27 cellular contexts compared by ENCODE assay signal in the genomic region with DNA sequence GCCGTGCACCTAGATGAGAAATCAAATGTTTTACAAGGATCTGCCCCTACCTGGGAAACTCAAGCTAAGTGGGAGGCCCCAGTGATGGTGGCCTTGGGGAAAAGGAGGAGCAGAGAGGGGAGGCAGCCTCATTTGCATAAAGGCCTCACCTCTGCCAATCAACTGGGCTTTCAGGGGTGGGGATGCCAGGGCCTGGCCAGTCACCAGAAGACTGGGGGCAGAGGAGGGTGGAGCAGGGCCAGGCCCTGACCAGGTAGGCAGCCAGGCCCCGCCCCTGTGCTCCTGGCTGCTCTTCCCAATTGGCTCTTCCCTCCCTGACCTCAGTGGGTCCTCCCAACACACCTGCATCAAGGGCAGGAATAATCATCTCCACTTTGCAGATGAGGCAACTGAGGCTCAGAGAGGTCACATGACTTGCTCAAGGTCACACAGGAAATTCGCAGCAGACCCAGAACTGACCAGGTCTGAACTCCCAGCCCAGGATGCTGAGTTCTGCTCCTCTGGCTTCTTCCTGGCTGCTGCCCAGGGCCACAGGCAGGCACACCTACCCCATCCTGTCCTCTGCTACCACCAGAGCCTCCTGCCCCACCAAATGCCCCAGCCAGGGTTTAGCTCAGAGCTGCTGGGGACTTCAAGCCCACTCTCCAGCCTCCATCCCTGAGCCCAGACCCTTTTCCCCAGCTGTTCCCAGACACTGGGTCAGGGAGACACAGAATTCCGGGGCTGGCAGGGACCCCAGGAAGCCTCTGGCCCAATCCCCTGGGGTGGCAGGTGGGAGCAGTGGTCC.
DNase-seq lines count a peak whose midpoint lies in the region; ATAC-seq, FAIRE-seq and TF ChIP-seq lines count a peak whose summit lies in the region.
"Had no signal": no experiment of that assay in that cellular context is flagged by ENCODE, and none has a peak within 500 bp of the region (broad histone marks: within the 10 kb centered on the region; RNA-seq: fewer than 3 reads in every experiment).

No MANE protein-coding gene starts in this region.

- H4K91ac ChIP-seq in neuronal stem cell (ENCODE audit: low read depth, low read length, poor library complexity): no peak overlapping the region

- H3K4me1 ChIP-seq in neuronal stem cell (ENCODE audit: control insufficient read depth in 2 of 2, insufficient read depth in 1 of 2, low read depth in 1 of 2, low read length in 2 of 2) (no peaks in the 10 kb centered on the region), upper lobe of right lung (no peaks in the 10 kb centered on the region)

- no peak overlapping the region for H2BK5ac ChIP-seq in neuronal stem cell (ENCODE audit: low read length)

- peak overlapping the region; percentile 26 for H3K14ac ChIP-seq in neuronal stem cell (ENCODE audit: low read length)

- peaks cover 0 to 2% of the 10 kb centered on the region in 2 donors for H3K9me3 ChIP-seq in neuronal stem cell (replicated peaks in 1 of 2; ENCODE audit: control insufficient read depth in 2 of 2, insufficient read depth in 1 of 2, low read depth in 1 of 2, low read length in 2 of 2)
- no peaks in the 10 kb centered on the region for H3K9me3 ChIP-seq in upper lobe of right lung
- H3K9me3 ChIP-seq: SK-N-SH had no signal

- H3K27me3 Mint-ChIP-seq in activated CD8-positive, alpha-beta memory T cell treated with anti-CD3 and anti-CD28 coated beads, Interleukin-2, amount 10 ng/mL, durations not matched to agents 7 days and 5 days: no peaks in the 10 kb centered on the region

- H3K36me3 Mint-ChIP-seq in activated CD8-positive, alpha-beta memory T cell treated with anti-CD3 and anti-CD28 coated beads, Interleukin-2, amount 10 ng/mL, durations not matched to agents 7 days and 5 days: no peaks in the 10 kb centered on the region
- H3K36me3 Mint-ChIP-seq: CD8-positive, alpha-beta T cell had no signal

- no peaks in the 10 kb centered on the region for H3K79me1 ChIP-seq in neuronal stem cell (ENCODE audit: low read depth, low read length)

- H3K4me1 Mint-ChIP-seq in activated CD8-positive, alpha-beta memory T cell treated with anti-CD3 and anti-CD28 coated beads, Interleukin-2, amount 10 ng/mL, durations not matched to agents 7 days and 5 days: no peaks in the 10 kb centered on the region

- no peak overlapping the region for H4K8ac ChIP-seq in neuronal stem cell (ENCODE audit: low read depth, low read length)

- no peak overlapping the region for H2AFZ ChIP-seq in neuronal stem cell (ENCODE audit: low read length)

- no peak overlapping the region for H3K4me2 ChIP-seq in neuronal stem cell (ENCODE audit: insufficient read depth, low read length, poor library complexity, severe bottlenecking)
- H3K4me2 ChIP-seq: KMS-11, SK-N-SH had no signal

- no peak overlapping the region for H3K4me3 Mint-ChIP-seq in activated CD8-positive, alpha-beta memory T cell treated with anti-CD3 and anti-CD28 coated beads, Interleukin-2, amount 10 ng/mL, durations not matched to agents 7 days and 5 days
- H3K4me3 Mint-ChIP-seq: CD8-positive, alpha-beta T cell; HFFc6 had no signal

- no peak for TF ChIP-seq POLR2A in GM12891 (IDR thresholded peaks at IDR 0.05; ENCODE audit: low read depth, low read length)

- CTCF ChIA-PET in activated CD8-positive, alpha-beta memory T cell treated with anti-CD3 and anti-CD28 coated beads, Interleukin-2, amount 10 ng/mL, durations not matched to agents 7 days and 5 days (lab: Charles Lee): no interaction called here

- H2BK12ac ChIP-seq in neuronal stem cell (ENCODE audit: low read length): no peak overlapping the region

- TF ChIP-seq CTCF in coronary artery (IDR thresholded peaks at IDR 0.05): no peak
- TF ChIP-seq CTCF in upper lobe of right lung (IDR thresholded peaks at IDR 0.05): no peak

- ATAC-seq in activated CD8-positive, alpha-beta memory T cell treated with anti-CD3 and anti-CD28 coated beads, Interleukin-2, amount 10 ng/mL, durations not matched to agents 7 days and 5 days: no peak
- no peak for ATAC-seq in upper lobe of right lung
- no peak for ATAC-seq in HG02610 (IDR thresholded peaks at IDR 0.05; ENCODE audit: unreplicated experiment)
- ATAC-seq: CD8-positive, alpha-beta T cell; GM12878 had no signal

- WGBS in neuronal stem cell (ENCODE audit: extremely low coverage in 2 of 2, insufficient read length in 2 of 2, insufficient replicate concordance in 1 of 2), 2 donors: no CpG with 5 or more reads among the region's 4 CpGs

- H3K27ac Mint-ChIP-seq in activated CD8-positive, alpha-beta memory T cell treated with anti-CD3 and anti-CD28 coated beads, Interleukin-2, amount 10 ng/mL, durations not matched to agents 7 days and 5 days: no peak overlapping the region
- H3K27ac Mint-ChIP-seq: CD8-positive, alpha-beta T cell; HFFc6 had no signal

- DNase-seq in activated CD8-positive, alpha-beta memory T cell treated with anti-CD3 and anti-CD28 coated beads for 24 hours: peak; percentile 38
- DNase-seq in activated CD8-positive, alpha-beta memory T cell treated with anti-CD3 and anti-CD28 coated beads, Interleukin-2, amount 10 ng/mL, durations not matched to agents 7 days and 5 days: no peak
- DNase-seq in coronary artery (ENCODE audit: low spot score) (peak; percentile 47), neuronal stem cell (ENCODE audit: low spot score) (no peak), upper lobe of right lung (peak; percentile 26), SIG-M5 treated with dmso at 0.1 percent for 504 hours (lab: John Stamatoyannopoulos, UW; ENCODE audit: unreplicated experiment) (no peak), GM12891 (ENCODE audit: insufficient read length, low spot score) (no peak)
- DNase-seq: ACHN; C1 segment of cervical spinal cord; DND-41; HFFc6; NCI-H1092 treated with DMSO at 0.1 percent for 48 hours; NCI-H2029 treated with DMSO at 0.1 percent for 48 hours; NCI-H2171; NCI-H345; NCI-H524; NCI-H774; NK-92 treated with Interleukin-12 subunit alpha and Interleukin-12 subunit beta, amount 100 ng/mL, for 24 hours; SHP77 treated with DMSO at 0.1 percent for 48 hours; SK-N-SH had no signal

- no peak overlapping the region for H2AK5ac ChIP-seq in neuronal stem cell (ENCODE audit: low read depth, low read length)

- peak overlapping the region; percentile 15 for H3K18ac ChIP-seq in neuronal stem cell (ENCODE audit: low read length)

- no peaks in the 10 kb centered on the region for H3K27me3 ChIP-seq in neuronal stem cell (ENCODE audit: control insufficient read depth in 3 of 3, insufficient read depth in 3 of 3, low read depth in 1 of 3, low read length in 3 of 3)
- H3K27me3 ChIP-seq in upper lobe of right lung: peaks cover 4% of the 10 kb centered on the region

- H3K27ac ChIP-seq in coronary artery (no peak overlapping the region), neuronal stem cell (replicated peaks; ENCODE audit: low read length) (no peak overlapping the region), upper lobe of right lung (no peak overlapping the region)
- H3K27ac ChIP-seq: 22Rv1, HL-60, KMS-11, RWPE1 had no signal

- H3K4me3 ChIP-seq in coronary artery: no peak overlapping the region
- no peak overlapping the region for H3K4me3 ChIP-seq in neuronal stem cell (ENCODE audit: low read length in 2 of 2)
- no peak overlapping the region for H3K4me3 ChIP-seq in upper lobe of right lung
- H3K4me3 ChIP-seq: GM12878 had no signal

- H3K36me3 ChIP-seq in neuronal stem cell (replicated peaks in 1 of 2; ENCODE audit: control insufficient read depth in 2 of 2, insufficient read depth in 2 of 2, low read length in 2 of 2): no peaks in the 10 kb centered on the region
- no peaks in the 10 kb centered on the region for H3K36me3 ChIP-seq in upper lobe of right lung

- H2BK15ac ChIP-seq in neuronal stem cell (ENCODE audit: low read length): no peak overlapping the region

- H3K23ac ChIP-seq in neuronal stem cell (ENCODE audit: low read depth, low read length, poor library complexity): no peak overlapping the region

- no peak overlapping the region for H2BK120ac ChIP-seq in neuronal stem cell (ENCODE audit: low read depth, low read length)

- no peaks in the 10 kb centered on the region for H3K9me3 Mint-ChIP-seq in activated CD8-positive, alpha-beta memory T cell treated with anti-CD3 and anti-CD28 coated beads, Interleukin-2, amount 10 ng/mL, durations not matched to agents 7 days and 5 days (ENCODE audit: low read depth)
- H3K9me3 Mint-ChIP-seq: CD8-positive, alpha-beta T cell had no signal

- H3K4ac ChIP-seq in neuronal stem cell (ENCODE audit: low read length): no peak overlapping the region

- no peak for FAIRE-seq in GM12891 (lab: Jason Lieb, UNC)
- FAIRE-seq: GM12878 had no signal

- no peak overlapping the region for H3K9ac ChIP-seq in neuronal stem cell (ENCODE audit: low read depth, low read length, poor library complexity)
- H3K9ac ChIP-seq: KMS-11, SK-N-SH had no signal

- intact Hi-C loops in upper lobe of right lung (cut with DNase I): no loop called here

TF ChIP-seq in GM12891, 5 proteins besides CTCF, POLR2A, EP300 and RAD21:
- no peak for TF ChIP-seq POU2F2 (IDR thresholded peaks at IDR 0.05; ENCODE audit: low read depth, low read length)
- TF ChIP-seq POLR2AphosphoS5 (IDR thresholded peaks at IDR 0.05; ENCODE audit: low read depth, low read length): no peak
- no peak for TF ChIP-seq SPI1 (IDR thresholded peaks at IDR 0.05; ENCODE audit: low read depth, low read length)
- no peak for TF ChIP-seq PAX5 (IDR thresholded peaks at IDR 0.05; ENCODE audit: insufficient read depth, low read length, severe bottlenecking)
- TF ChIP-seq TAF1 (IDR thresholded peaks at IDR 0.05; ENCODE audit: low read depth, low read length): no peak

Comparison
In these comparisons a context has a peak if more than half of its experiments do, and no peak if none do; other contexts are left out.
1. DNase-seq: peak in activated CD8-positive, alpha-beta memory T cell treated with anti-CD3 and anti-CD28 coated beads for 24 hours (single experiment), coronary artery (single experiment) and upper lobe of right lung (single experiment); none in activated CD8-positive, alpha-beta memory T cell treated with anti-CD3 and anti-CD28 coated beads, Interleukin-2, amount 10 ng/mL, durations not matched to agents 7 days and 5 days (single experiment), neuronal stem cell (single experiment), SIG-M5 treated with dmso at 0.1 percent for 504 hours (single experiment) and GM12891 (single experiment).